Comparison of ENCODE assay signal across 1 cellular context in genomic region chr5:126443374-126443851, GRCh38.
TF ChIP-seq lines count a peak whose summit lies in the region.

No MANE protein-coding gene starts in this region.

TF ChIP-seq in GM12878, 131 proteins besides CTCF, POLR2A, EP300 and RAD21 (continued from another document and continues in another):
- TF ChIP-seq BMI1 (IDR thresholded peaks at IDR 0.05; ENCODE audit: borderline replicate concordance) (0 out of 2 replicates have a peak, but pooled peaks have one; percentile 31), SPI1 (IDR thresholded peaks at IDR 0.05; ENCODE audit: borderline replicate concordance, insufficient read depth, low read depth, low read length) (peak; percentile 94), FOXK2 (IDR thresholded peaks at IDR 0.05) (no peak), RELB (IDR thresholded peaks at IDR 0.05; ENCODE audit: low read depth) (peak; percentile 90), SIN3A (IDR thresholded peaks at IDR 0.05; ENCODE audit: low read depth, low read length) (no peak), CREM (IDR thresholded peaks at IDR 0.05; ENCODE audit: low read depth) (peak; percentile 59), HDAC2 (IDR thresholded peaks at IDR 0.05) (no peak), TCF7 (IDR thresholded peaks at IDR 0.05; ENCODE audit: borderline replicate concordance) (peak; percentile 78), ATF7 (IDR thresholded peaks at IDR 0.05; ENCODE audit: low read depth) (peak; percentile 81), FOXM1 (IDR thresholded peaks at IDR 0.05; ENCODE audit: low read depth, low read length) (peak; percentile 63; the same call in 1 of the 2 replicates), SMARCA5 (IDR thresholded peaks at IDR 0.05) (no peak; the same call in 1 of the 2 replicates), CBX5 (IDR thresholded peaks at IDR 0.05; ENCODE audit: low read depth) (0 out of 2 replicates have a peak, but pooled peaks have one; percentile 22), NFXL1 (IDR thresholded peaks at IDR 0.05; ENCODE audit: borderline replicate concordance) (no peak), E2F8 (IDR thresholded peaks at IDR 0.05; ENCODE audit: low read depth, partially characterized antibody) (no peak), MLLT1 (IDR thresholded peaks at IDR 0.05) (no peak), IKZF2 (IDR thresholded peaks at IDR 0.05) (peak; percentile 96), EZH2 (IDR thresholded peaks at IDR 0.05; ENCODE audit: borderline replicate concordance, control insufficient read depth, low read depth, low read length) (no peak), ETV6 (conservative IDR thresholded peaks at IDR 0.05 in 1 of 2, IDR thresholded peaks at IDR 0.05 in 1 of 2; ENCODE audit: borderline replicate concordance in 1 of 2, low read depth in 1 of 2) (peak in 1 of 2 experiments; percentile 49; a peak in 1 of 4 replicates), KLF5 (IDR thresholded peaks at IDR 0.05; ENCODE audit: partially characterized antibody) (peak; percentile 33), ZBED1 (IDR thresholded peaks at IDR 0.05; ENCODE audit: borderline replicate concordance) (peak; percentile 51; the same call in 1 of the 2 replicates), STAT3 (IDR thresholded peaks at IDR 0.05; ENCODE audit: low read depth, low read length) (no peak), ZZZ3 (IDR thresholded peaks at IDR 0.05; ENCODE audit: control insufficient read depth, insufficient read length, low read depth) (no peak), RUNX3 (IDR thresholded peaks at IDR 0.05; ENCODE audit: low read length) (peak; percentile 80), MEF2B (IDR thresholded peaks at IDR 0.05; ENCODE audit: partially characterized antibody, poor library complexity, severe bottlenecking) (peak; percentile 59), NFIC (IDR thresholded peaks at IDR 0.05; ENCODE audit: low read depth, low read length) (peak; percentile 90), KDM1A (IDR thresholded peaks at IDR 0.05; ENCODE audit: borderline replicate concordance) (no peak), TCF12 (IDR thresholded peaks at IDR 0.05; ENCODE audit: low read depth, low read length) (0 out of 2 replicates have a peak, but pooled peaks have one; percentile 13), CHD2 (IDR thresholded peaks at IDR 0.05; ENCODE audit: borderline replicate concordance, low read depth, low read length) (no peak), BACH1 (IDR thresholded peaks at IDR 0.05; ENCODE audit: borderline replicate concordance) (peak; percentile 46; the same call in 1 of the 2 replicates), CREB1 (IDR thresholded peaks at IDR 0.05; ENCODE audit: low read depth) (peak; percentile 50; the same call in 1 of the 2 replicates), IRF4 (IDR thresholded peaks at IDR 0.05; ENCODE audit: low read depth, low read length) (peak; percentile 71), IKZF1 (conservative IDR thresholded peaks at IDR 0.05) (peak; percentile 90), CBFB (IDR thresholded peaks at IDR 0.05; ENCODE audit: low read depth) (no peak), MTA3 (IDR thresholded peaks at IDR 0.05; ENCODE audit: borderline replicate concordance, low read length) (peak; percentile 47; the same call in 1 of the 2 replicates), KAT2A (conservative IDR thresholded peaks at IDR 0.05; ENCODE audit: control insufficient read depth, low read depth, low read length) (no peak), DPF2 (IDR thresholded peaks at IDR 0.05) (peak; percentile 92), HSF1 (IDR thresholded peaks at IDR 0.05; ENCODE audit: low read depth, low read length) (no peak), EED (IDR thresholded peaks at IDR 0.05; ENCODE audit: low read depth) (peak; percentile 83), ESRRA (IDR thresholded peaks at IDR 0.05; ENCODE audit: low read length) (no peak), ZNF217 (IDR thresholded peaks at IDR 0.05) (peak; percentile 82; the same call in 1 of the 2 replicates), SKIL (IDR thresholded peaks at IDR 0.05; ENCODE audit: low read depth, poor library complexity, severe bottlenecking) (peak; percentile 95), ZBTB4 (CRISPR knock-in tag; IDR thresholded peaks at IDR 0.05) (no peak), BCL11A (IDR thresholded peaks at IDR 0.05; ENCODE audit: low read depth, low read length) (peak; percentile 63; the same call in 1 of the 2 replicates), MEF2A (IDR thresholded peaks at IDR 0.05; ENCODE audit: insufficient read depth, low read depth, low read length) (peak; percentile 73; the same call in 1 of the 2 replicates), HCFC1 (IDR thresholded peaks at IDR 0.05; ENCODE audit: low read length) (no peak), NR2F1 (conservative IDR thresholded peaks at IDR 0.05) (peak; percentile 55), RFX5 (IDR thresholded peaks at IDR 0.05; ENCODE audit: low read depth, low read length) (no peak), ELK1 (IDR thresholded peaks at IDR 0.05; ENCODE audit: low read depth, low read length) (no peak), JUNB (IDR thresholded peaks at IDR 0.05) (peak; percentile 79), PRDM15 (CRISPR knock-in tag; IDR thresholded peaks at IDR 0.05) (no peak), NBN (IDR thresholded peaks at IDR 0.05) (0 out of 2 replicates have a peak, but pooled peaks have one; percentile 71)
